ENCODE assay signal across 23 cellular contexts in the genomic region with DNA sequence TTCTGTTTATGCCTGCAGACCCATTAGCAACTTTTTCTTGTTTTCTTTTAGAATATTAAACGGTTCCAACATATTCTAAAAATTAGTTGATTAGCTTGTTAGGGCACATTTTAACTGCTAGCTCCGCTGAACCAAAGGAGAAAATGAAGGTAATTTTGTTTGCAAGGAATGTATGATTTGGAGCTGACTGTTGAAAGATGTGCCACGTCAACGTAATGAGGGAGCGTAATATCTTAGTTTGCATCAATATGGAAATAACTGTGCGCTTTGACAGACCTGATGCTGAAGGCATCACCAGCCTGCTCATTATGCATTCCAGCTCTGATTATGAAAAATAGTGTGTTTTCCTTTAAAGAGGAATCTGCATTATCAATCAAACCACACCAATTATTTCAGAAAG.
"Had no signal": no experiment of that assay in that cellular context is flagged by ENCODE, and none has a peak within 500 bp of the region (broad histone marks: within the 10 kb centered on the region; RNA-seq: fewer than 3 reads in every experiment).

No MANE protein-coding gene starts in this region.

- H3K36me3 ChIP-seq: esophagus squamous epithelium, heart right ventricle, lower lobe of right lung, pancreas, right lobe of liver, thyroid gland had no signal

- H3K4me3 ChIP-seq: esophagus squamous epithelium, heart right ventricle, lower lobe of right lung, pancreas, right lobe of liver, thyroid gland had no signal

- H3K27ac ChIP-seq: esophagus squamous epithelium, heart right ventricle, lower lobe of right lung, pancreas, right lobe of liver, thyroid gland had no signal

- H3K27me3 ChIP-seq: pancreas, right lobe of liver, thyroid gland had no signal

- H3K36me3 Mint-ChIP-seq: naive thymus-derived CD8-positive, alpha-beta T cell; type B pancreatic cell had no signal

- H3K27ac Mint-ChIP-seq: nephron progenitor cell; stimulated activated naive CD8-positive, alpha-beta T cell treated with anti-CD3 and anti-CD28 coated beads, Interleukin-15, amount 100 ng/mL, for 72 hours; type B pancreatic cell had no signal

- DNase-seq: cerebellar nuclear complex; cortex of kidney; esophagus squamous epithelium; foreskin melanocyte; glutamatergic neuron; heart right ventricle; hippocampal formation; left ventricle myocardium superior; lower lobe of right lung; naive thymus-derived CD8-positive, alpha-beta T cell; nephron progenitor cell; occipital lobe; pancreas; right lobe of liver; small intestine; stimulated activated CD4-positive, alpha-beta T cell treated with anti-CD3 and anti-CD28 coated beads, Interleukin-12 subunit alpha, Interleukin-12 subunit beta, amount 100 ng/mL, for 4 hours; stimulated activated CD4-positive, alpha-beta T cell treated with anti-CD3 and anti-CD28 coated beads, Interleukin-1b, Interleukin-23, amount 100 ng/mL, for 48 hours; stimulated activated CD4-positive, alpha-beta T cell treated with anti-CD3 and anti-CD28 coated beads, Interleukin-4, amount 100 ng/mL, for 1 hour; stimulated activated CD8-positive, alpha-beta memory T cell treated with anti-CD3 and anti-CD28 coated beads, Interleukin-4, amount 100 ng/mL, for 48 hours; stimulated activated naive CD4-positive, alpha-beta T cell; stimulated activated naive CD8-positive, alpha-beta T cell treated with anti-CD3 and anti-CD28 coated beads, Interleukin-15, amount 100 ng/mL, for 72 hours; thyroid gland had no signal

- ATAC-seq: heart right ventricle; left ventricle myocardium superior; lower lobe of right lung; naive thymus-derived CD8-positive, alpha-beta T cell; pancreas; right lobe of liver had no signal

- H3K4me1 Mint-ChIP-seq: naive thymus-derived CD8-positive, alpha-beta T cell; nephron progenitor cell had no signal

- H3K9me3 Mint-ChIP-seq: nephron progenitor cell, type B pancreatic cell had no signal

- H3K4me3 Mint-ChIP-seq: naive thymus-derived CD8-positive, alpha-beta T cell; nephron progenitor cell; stimulated activated naive CD8-positive, alpha-beta T cell treated with anti-CD3 and anti-CD28 coated beads, Interleukin-15, amount 100 ng/mL, for 72 hours; type B pancreatic cell had no signal

- H3K4me1 ChIP-seq: esophagus squamous epithelium, heart right ventricle, lower lobe of right lung, pancreas, right lobe of liver, thyroid gland had no signal

- H3K9me3 ChIP-seq: esophagus squamous epithelium, heart right ventricle, lower lobe of right lung, pancreas, right lobe of liver, thyroid gland had no signal

- H3K27me3 Mint-ChIP-seq: type B pancreatic cell had no signal
